Comparison of ENCODE assay signal across 9 cellular contexts in the genomic region with DNA sequence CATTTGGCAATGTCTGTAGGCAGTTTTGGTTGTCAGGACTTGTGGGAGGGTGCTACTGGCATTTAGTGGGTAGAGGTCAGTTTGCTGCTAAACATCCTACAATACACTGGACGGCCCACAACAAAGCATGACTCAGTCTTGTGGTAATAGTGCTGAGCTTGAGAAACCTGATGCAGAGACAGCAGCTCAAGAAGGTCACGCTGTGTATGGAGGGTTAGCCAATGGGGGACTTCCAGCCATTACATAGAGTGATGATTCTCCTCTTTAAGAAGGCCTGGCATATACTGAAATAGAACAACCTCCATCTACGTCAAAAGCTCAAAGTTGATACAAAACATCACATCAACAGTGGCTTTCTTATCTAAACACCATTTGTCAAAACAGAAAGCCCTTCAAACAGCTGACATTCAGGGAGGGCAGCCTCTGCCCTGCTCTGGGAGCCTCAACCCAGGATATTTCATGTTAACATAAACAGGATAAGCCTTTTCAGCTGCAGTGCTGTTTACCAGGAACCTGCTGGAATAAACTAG.
DNase-seq lines count a peak whose midpoint lies in the region; ATAC-seq and TF ChIP-seq lines count a peak whose summit lies in the region.
"Had no signal": no experiment of that assay in that cellular context is flagged by ENCODE, and none has a peak within 500 bp of the region (broad histone marks: within the 10 kb centered on the region; RNA-seq: fewer than 3 reads in every experiment).

No MANE protein-coding gene starts in this region.

- H3K36me3 Mint-ChIP-seq in neural crest cell (ENCODE audit: low read depth), result peaks cover 2% of the 10 kb centered on the region

- no peak; the same call in 1 of the 2 replicates for TF ChIP-seq RAD21 in IMR-90 (IDR thresholded peaks at IDR 0.05; ENCODE audit: low read length)

- POLR2A ChIA-PET in GM10248 (lab: Yijun Ruan, JAX), result no interaction called here
- POLR2A ChIA-PET in IMR-90 (lab: Charles Lee; ENCODE audit: unreplicated experiment), result interaction anchor here (1.3 to 1.9 kb wide), 2 partner anchors 66 to 1143 kb away, joined by 7 to 12 read pairs; partner anchors contain the start of gene PLK2
- POLR2A ChIA-PET in A673 (lab: Charles Lee; ENCODE audit: low non-redundant PET), result interaction anchor here (0.5 kb wide), 1 partner anchor 24 kb away, joined by 7 read pairs; no protein-coding TSS in a partner anchor

- CTCF ChIA-PET in GM10248 (lab: Yijun Ruan, JAX) (interaction anchor here (1.0 to 3.5 kb wide), 3 partner anchors 13 to 463 kb away, joined by 3 to 17 read pairs (median 3); no protein-coding TSS in a partner anchor), IMR-90 (lab: Yijun Ruan, JAX) (interaction anchor here (0.7 to 1.4 kb wide), 3 partner anchors 11 to 1144 kb away, joined by 3 read pairs; no protein-coding TSS in a partner anchor), A673 (lab: Charles Lee) (no interaction called here)

- DNase-seq in GM10248 (ENCODE audit: extremely low spot score) (peak; percentile 14), IMR-90 (peak; percentile 100), dermis blood vessel endothelial cell (peak; percentile 78), neural crest cell (ENCODE audit: low read depth, low spot score) (no peak), testis (no peak), HuH-7 (ENCODE audit: low spot score) (no peak), DMS114 treated with DMSO at 0.1 percent for 48 hours (lab: John Stamatoyannopoulos, UW; ENCODE audit: unreplicated experiment) (no peak), A673 (ENCODE audit: low spot score) (no peak)
- DNase-seq: NCI-H524 had no signal

- H3K27ac Mint-ChIP-seq in neural crest cell (ENCODE audit: unreplicated experiment), result peak overlapping the region; percentile 81

- H4K91ac ChIP-seq in IMR-90 (ENCODE audit: insufficient read depth, low read depth, low read length), result peak overlapping the region; percentile 77

- no peak overlapping the region for H2AK9ac ChIP-seq in IMR-90 (replicated peaks; ENCODE audit: low read depth, low read length, poor library complexity)

- H3K4me2 ChIP-seq in IMR-90 (ENCODE audit: low read depth, low read length), result peak overlapping the region; percentile 73; the same call in 1 of the 2 replicates

- no peaks in the 10 kb centered on the region for H3K9me3 ChIP-seq in IMR-90 (ENCODE audit: control insufficient read depth, insufficient read depth, low read length)
- no peaks in the 10 kb centered on the region for H3K9me3 ChIP-seq in testis
- no peaks in the 10 kb centered on the region for H3K9me3 ChIP-seq in A673 (ENCODE audit: low read depth, low read length, poor library complexity, severe bottlenecking)

- ATAC-seq in IMR-90 (ENCODE audit: low read depth), result peak; percentile 97

- H3K27me3 ChIP-seq in IMR-90 (ENCODE audit: control insufficient read depth, insufficient read depth, low read length) (no peaks in the 10 kb centered on the region), testis (no peaks in the 10 kb centered on the region), A673 (replicated peaks; ENCODE audit: insufficient read depth, low read depth, low read length, poor library complexity) (no peaks in the 10 kb centered on the region)

- peaks cover 3% of the 10 kb centered on the region; the same call in 1 of the 2 replicates for H4K20me1 ChIP-seq in IMR-90 (ENCODE audit: insufficient read depth, low read length)

- H2BK120ac ChIP-seq in IMR-90 (ENCODE audit: low read depth, low read length), result peak overlapping the region; percentile 82

- dilution Hi-C loops in IMR-90 (cut with HindIII; ENCODE audit: low sequenced_read_pairs, unreplicated experiment), result no loop called here

- peak overlapping the region; percentile 70 for H2BK20ac ChIP-seq in IMR-90 (ENCODE audit: low read depth, low read length)

- peaks cover 19% of the 10 kb centered on the region for H3K4me1 ChIP-seq in IMR-90 (ENCODE audit: control insufficient read depth, insufficient read depth, low read length)
- H3K4me1 ChIP-seq in testis, result no peaks in the 10 kb centered on the region
- no peaks in the 10 kb centered on the region for H3K4me1 ChIP-seq in A673 (ENCODE audit: insufficient read depth, low read length, poor library complexity, severe bottlenecking)

- WGBS in IMR-90 (ENCODE audit: extremely low coverage in 2 of 2, insufficient read length in 1 of 2), 2 experiments, result no CpG with 5 or more reads among the region's 3 CpGs
- 68 to 92% methylated on average over 3 of the region's 3 CpGs for WGBS in testis, 2 donors

- H3K4me3 ChIP-seq in IMR-90 (ENCODE audit: insufficient read depth, low read depth, low read length) (peak overlapping the region; percentile 11; the same call in 1 of the 2 replicates), testis (no peak overlapping the region), A673 (ENCODE audit: low read depth, low read length, poor library complexity, severe bottlenecking) (no peak overlapping the region)

- peak overlapping the region; percentile 51 for H4K5ac ChIP-seq in IMR-90 (ENCODE audit: low read depth, low read length)

- intact Hi-C loops in IMR-90 (cut with micrococcal nuclease), result no loop called here
- intact Hi-C loops in testis (cut with DNase I; ENCODE audit: low total_unique reads), result no loop called here
- intact Hi-C loops in A673 (cut with micrococcal nuclease; ENCODE audit: unreplicated experiment), result no loop called here

- no peak overlapping the region for H2AFZ ChIP-seq in IMR-90 (replicated peaks; ENCODE audit: low read length, poor library complexity)

- no peak overlapping the region for H3K23ac ChIP-seq in IMR-90 (ENCODE audit: low read depth, low read length)

- H3K36me3 ChIP-seq in IMR-90 (ENCODE audit: control insufficient read depth, insufficient read depth, low read length), result no peaks in the 10 kb centered on the region
- H3K36me3 ChIP-seq in testis (ENCODE audit: low read depth, missing control alignments), result no peaks in the 10 kb centered on the region
- H3K36me3 ChIP-seq in A673 (ENCODE audit: insufficient read depth, low read length, poor library complexity, severe bottlenecking), result no peaks in the 10 kb centered on the region

- H3K27me3 Mint-ChIP-seq in neural crest cell (ENCODE audit: low read depth), result no peaks in the 10 kb centered on the region

- H4K8ac ChIP-seq in IMR-90 (ENCODE audit: low read depth in 2 of 2, low read length in 2 of 2), result peak overlapping the region; percentile 8 to 81; a peak in 3 of 4 replicates

- H3K14ac ChIP-seq in IMR-90 (replicated peaks; ENCODE audit: low read depth, low read length), result 0 out of 2 replicates have a peak overlapping the region, but pooled peaks have one; percentile 49

- H3K4me3 Mint-ChIP-seq in neural crest cell, result no peak overlapping the region

- peak overlapping the region; percentile 53; the same call in 1 of the 2 replicates for H3K56ac ChIP-seq in IMR-90 (ENCODE audit: extremely low read depth, insufficient read depth, low read length)

- TF ChIP-seq POLR2A in IMR-90 (IDR thresholded peaks at IDR 0.05; ENCODE audit: low read depth, low read length) (no peak), testis (IDR thresholded peaks at IDR 0.05) (no peak)

- peak overlapping the region; percentile 64 for H3K18ac ChIP-seq in IMR-90 (ENCODE audit: low read depth, low read length)

- no peak overlapping the region for H3K9ac ChIP-seq in IMR-90 (ENCODE audit: low read depth, low read length)

- BruUV-seq in IMR-90 (replicated peaks; lab: Mats Ljungman, UMichigan), result no TSS peak
- no TSS peak for BruUV-seq in A673 (replicated peaks; lab: Mats Ljungman, UMichigan)

- no peaks in the 10 kb centered on the region for H3K79me1 ChIP-seq in IMR-90 (ENCODE audit: low read depth in 1 of 2, low read length in 2 of 2)

- in situ Hi-C loops in IMR-90 (cut with MboI; ENCODE audit: low sequenced_read_pairs), result no loop called here

- peak overlapping the region; percentile 86; the same call in 1 of the 2 replicates for H3K27ac ChIP-seq in IMR-90 (ENCODE audit: insufficient read depth, low read length)
- H3K27ac ChIP-seq in testis, result no peak overlapping the region
- H3K27ac ChIP-seq in A673 (ENCODE audit: low read depth, low read length, poor library complexity, severe bottlenecking), result no peak overlapping the region

- peak overlapping the region; percentile 81 for H2BK5ac ChIP-seq in IMR-90 (ENCODE audit: low read depth, low read length, poor library complexity, severe bottlenecking)

- peak overlapping the region; percentile 38; the same call in 1 of the 2 replicates for H2AK5ac ChIP-seq in IMR-90 (ENCODE audit: low read depth, low read length)

- peaks cover 7% of the 10 kb centered on the region for H3K9me3 Mint-ChIP-seq in neural crest cell

- peak overlapping the region; percentile 92 for H3K4ac ChIP-seq in IMR-90 (ENCODE audit: low read depth, low read length)

- peaks cover 9% of the 10 kb centered on the region for H3K4me1 Mint-ChIP-seq in neural crest cell

- peaks cover 12% of the 10 kb centered on the region for H3K9me1 ChIP-seq in IMR-90 (ENCODE audit: insufficient read depth, low read length)

- TF ChIP-seq CTCF in GM10248 (IDR thresholded peaks at IDR 0.05; ENCODE audit: control extremely low read depth, extremely low read depth, low read depth, missing control alignments), result no peak
- TF ChIP-seq CTCF in IMR-90 (conservative IDR thresholded peaks at IDR 0.05; ENCODE audit: low read depth, low read length), result no peak
- no peak for TF ChIP-seq CTCF in neural crest cell (conservative IDR thresholded peaks at IDR 0.05)
- TF ChIP-seq CTCF in testis (IDR thresholded peaks at IDR 0.05), result no peak
- no peak for TF ChIP-seq CTCF in A673 (conservative IDR thresholded peaks at IDR 0.05; ENCODE audit: low read depth, low read length)

- 0 out of 3 replicates have a peak overlapping the region, but pooled peaks have one; percentile 26 for H2BK15ac ChIP-seq in IMR-90 (ENCODE audit: low read depth, low read length)

TF ChIP-seq in IMR-90, 13 proteins besides CTCF, POLR2A, EP300 and RAD21 (continues in another document):
- TF ChIP-seq, protein P1, sequence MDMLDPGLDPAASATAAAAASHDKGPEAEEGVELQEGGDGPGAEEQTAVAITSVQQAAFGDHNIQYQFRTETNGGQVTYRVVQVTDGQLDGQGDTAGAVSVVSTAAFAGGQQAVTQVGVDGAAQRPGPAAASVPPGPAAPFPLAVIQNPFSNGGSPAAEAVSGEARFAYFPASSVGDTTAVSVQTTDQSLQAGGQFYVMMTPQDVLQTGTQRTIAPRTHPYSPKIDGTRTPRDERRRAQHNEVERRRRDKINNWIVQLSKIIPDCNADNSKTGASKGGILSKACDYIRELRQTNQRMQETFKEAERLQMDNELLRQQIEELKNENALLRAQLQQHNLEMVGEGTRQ (IDR thresholded peaks at IDR 0.05; ENCODE audit: low read depth, low read length), result peak; percentile 36; the same call in 1 of the 2 replicates
- TF ChIP-seq SMC3 (IDR thresholded peaks at IDR 0.05; ENCODE audit: low read depth, low read length), result no peak
- no peak for TF ChIP-seq CHD1 (IDR thresholded peaks at IDR 0.05; ENCODE audit: low read depth, low read length)
- TF ChIP-seq MAZ (IDR thresholded peaks at IDR 0.05; ENCODE audit: borderline replicate concordance, low read depth, low read length), result 0 out of 2 replicates have a peak, but pooled peaks have one; percentile 29
- TF ChIP-seq BHLHE40 (IDR thresholded peaks at IDR 0.05; ENCODE audit: low read depth, low read length), result peak; percentile 74
- TF ChIP-seq NFE2L2 (IDR thresholded peaks at IDR 0.05; ENCODE audit: low read depth, low read length), result peak; percentile 58; the same call in 1 of the 2 replicates
- no peak for TF ChIP-seq MXI1 (IDR thresholded peaks at IDR 0.05; ENCODE audit: borderline replicate concordance, low read depth, low read length)

Comparison
In these comparisons a context has a peak if more than half of its experiments do, and no peak if none do; other contexts are left out.
1. DNase-seq: peak in GM10248 (single experiment), IMR-90 (single experiment) and dermis blood vessel endothelial cell (single experiment); none in neural crest cell (single experiment), testis (single experiment), HuH-7 (single experiment), DMS114 treated with DMSO at 0.1 percent for 48 hours (single experiment) and A673 (single experiment).